In the genomic region with DNA sequence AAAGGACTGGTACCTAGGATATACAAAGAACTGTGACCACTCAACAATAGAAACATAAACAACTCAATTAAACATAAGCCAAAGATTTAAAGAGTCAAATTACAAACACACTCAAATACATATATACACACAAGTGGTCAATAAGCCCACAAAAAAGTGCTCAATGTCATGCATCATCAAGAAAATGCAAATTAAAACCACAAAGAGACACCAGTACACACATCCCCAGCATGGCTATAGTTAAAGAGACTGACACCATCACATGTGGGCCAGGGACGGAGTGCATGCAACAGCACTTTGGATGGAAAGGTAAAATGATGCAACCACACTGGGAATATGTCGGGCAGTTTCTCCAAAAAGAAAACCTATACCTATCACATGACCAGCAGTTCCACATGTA, we compare ENCODE assay signal across 1 cellular context.
TF ChIP-seq lines count a peak whose summit lies in the region.

No MANE protein-coding gene starts in this region.

TF ChIP-seq in GM23338, 12 proteins besides CTCF, POLR2A, EP300 and RAD21:
- TF ChIP-seq EZH2phosphoT487 (IDR thresholded peaks at IDR 0.05; ENCODE audit: unreplicated experiment) (no peak), STAT1 (IDR thresholded peaks at IDR 0.05; ENCODE audit: unreplicated experiment) (no peak), CREB1 (CRISPR knock-in tag; IDR thresholded peaks at IDR 0.05; ENCODE audit: low read depth) (no peak), NANOG (IDR thresholded peaks at IDR 0.05; ENCODE audit: borderline replicate concordance) (no peak), JUNB (IDR thresholded peaks at IDR 0.05; ENCODE audit: unreplicated experiment) (no peak)
- TF ChIP-seq, protein P1, sequence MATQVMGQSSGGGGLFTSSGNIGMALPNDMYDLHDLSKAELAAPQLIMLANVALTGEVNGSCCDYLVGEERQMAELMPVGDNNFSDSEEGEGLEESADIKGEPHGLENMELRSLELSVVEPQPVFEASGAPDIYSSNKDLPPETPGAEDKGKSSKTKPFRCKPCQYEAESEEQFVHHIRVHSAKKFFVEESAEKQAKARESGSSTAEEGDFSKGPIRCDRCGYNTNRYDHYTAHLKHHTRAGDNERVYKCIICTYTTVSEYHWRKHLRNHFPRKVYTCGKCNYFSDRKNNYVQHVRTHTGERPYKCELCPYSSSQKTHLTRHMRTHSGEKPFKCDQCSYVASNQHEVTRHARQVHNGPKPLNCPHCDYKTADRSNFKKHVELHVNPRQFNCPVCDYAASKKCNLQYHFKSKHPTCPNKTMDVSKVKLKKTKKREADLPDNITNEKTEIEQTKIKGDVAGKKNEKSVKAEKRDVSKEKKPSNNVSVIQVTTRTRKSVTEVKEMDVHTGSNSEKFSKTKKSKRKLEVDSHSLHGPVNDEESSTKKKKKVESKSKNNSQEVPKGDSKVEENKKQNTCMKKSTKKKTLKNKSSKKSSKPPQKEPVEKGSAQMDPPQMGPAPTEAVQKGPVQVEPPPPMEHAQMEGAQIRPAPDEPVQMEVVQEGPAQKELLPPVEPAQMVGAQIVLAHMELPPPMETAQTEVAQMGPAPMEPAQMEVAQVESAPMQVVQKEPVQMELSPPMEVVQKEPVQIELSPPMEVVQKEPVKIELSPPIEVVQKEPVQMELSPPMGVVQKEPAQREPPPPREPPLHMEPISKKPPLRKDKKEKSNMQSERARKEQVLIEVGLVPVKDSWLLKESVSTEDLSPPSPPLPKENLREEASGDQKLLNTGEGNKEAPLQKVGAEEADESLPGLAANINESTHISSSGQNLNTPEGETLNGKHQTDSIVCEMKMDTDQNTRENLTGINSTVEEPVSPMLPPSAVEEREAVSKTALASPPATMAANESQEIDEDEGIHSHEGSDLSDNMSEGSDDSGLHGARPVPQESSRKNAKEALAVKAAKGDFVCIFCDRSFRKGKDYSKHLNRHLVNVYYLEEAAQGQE (IDR thresholded peaks at IDR 0.05; ENCODE audit: unreplicated experiment): no peak
- TF ChIP-seq, protein P2, sequence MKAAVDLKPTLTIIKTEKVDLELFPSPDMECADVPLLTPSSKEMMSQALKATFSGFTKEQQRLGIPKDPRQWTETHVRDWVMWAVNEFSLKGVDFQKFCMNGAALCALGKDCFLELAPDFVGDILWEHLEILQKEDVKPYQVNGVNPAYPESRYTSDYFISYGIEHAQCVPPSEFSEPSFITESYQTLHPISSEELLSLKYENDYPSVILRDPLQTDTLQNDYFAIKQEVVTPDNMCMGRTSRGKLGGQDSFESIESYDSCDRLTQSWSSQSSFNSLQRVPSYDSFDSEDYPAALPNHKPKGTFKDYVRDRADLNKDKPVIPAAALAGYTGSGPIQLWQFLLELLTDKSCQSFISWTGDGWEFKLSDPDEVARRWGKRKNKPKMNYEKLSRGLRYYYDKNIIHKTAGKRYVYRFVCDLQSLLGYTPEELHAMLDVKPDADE (IDR thresholded peaks at IDR 0.05): no peak
